10 cellular contexts compared by ENCODE assay signal in the genomic region with DNA sequence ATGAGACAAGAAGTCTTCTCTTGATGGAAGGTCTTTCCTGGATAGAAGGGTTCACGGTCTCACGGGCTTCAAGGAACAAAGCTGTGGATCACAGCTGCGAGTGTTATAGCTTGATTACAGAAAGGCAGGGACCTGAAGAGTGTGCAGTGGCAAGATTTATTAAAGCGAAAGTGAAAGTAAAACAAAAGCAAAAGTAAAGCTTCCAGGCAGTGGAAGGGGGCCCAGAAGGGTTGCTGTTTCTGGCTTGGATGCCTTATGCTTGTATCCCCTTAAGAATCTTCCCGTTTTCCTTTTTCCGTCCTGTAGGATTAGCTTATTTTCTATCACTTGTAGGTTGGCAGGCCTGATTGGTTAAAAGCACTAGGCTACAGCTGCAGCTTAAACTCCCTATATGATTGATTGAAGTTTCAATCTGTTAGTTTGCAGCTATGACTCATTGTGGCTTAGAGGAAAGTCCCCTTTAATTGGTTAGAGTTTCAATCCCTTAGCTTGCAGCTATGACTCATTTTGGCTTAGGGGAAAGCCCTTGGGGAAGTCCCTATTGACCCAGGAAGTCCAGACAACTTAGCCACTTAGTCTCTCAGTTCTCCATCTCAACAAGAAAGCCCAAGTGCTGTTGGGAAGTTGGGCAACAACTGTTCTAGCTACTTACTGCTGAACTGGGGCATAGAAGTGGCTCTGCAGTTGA.
DNase-seq lines count a peak whose midpoint lies in the region; ATAC-seq, FAIRE-seq and TF ChIP-seq lines count a peak whose summit lies in the region.
"Had no signal": no experiment of that assay in that cellular context is flagged by ENCODE, and none has a peak within 500 bp of the region (broad histone marks: within the 10 kb centered on the region; RNA-seq: fewer than 3 reads in every experiment).

No MANE protein-coding gene starts in this region.

- no peaks in the 10 kb centered on the region for H3K9me3 ChIP-seq in A549

- H3K4me3 Mint-ChIP-seq in effector memory CD8-positive, alpha-beta T cell, result peak overlapping the region; percentile 56 to 76

- TF ChIP-seq POLR2A in A549 (IDR thresholded peaks at IDR 0.05; ENCODE audit: low read length), result no peak

- CTCF ChIA-PET in A549 (lab: Yijun Ruan, JAX), result no interaction called here

- no peak for TF ChIP-seq CTCF in A549 (IDR thresholded peaks at IDR 0.05)

- no peaks in the 10 kb centered on the region for H3K4me1 ChIP-seq in A549

- peaks cover 16 to 45% of the 10 kb centered on the region in 2 donors for H3K4me1 Mint-ChIP-seq in effector memory CD8-positive, alpha-beta T cell (ENCODE audit: low read depth in 2 of 2)

- POLR2A ChIA-PET in A549 (lab: Yijun Ruan, JAX), result no interaction called here

- peak overlapping the region; percentile 96 to 98 for H3K27ac Mint-ChIP-seq in effector memory CD8-positive, alpha-beta T cell

- H3K4me3 ChIP-seq in A549, result no peak overlapping the region

- peaks cover 17% of the 10 kb centered on the region for H3K36me3 Mint-ChIP-seq in effector memory CD8-positive, alpha-beta T cell (ENCODE audit: insufficient read depth)

- no peaks in the 10 kb centered on the region for H3K27me3 Mint-ChIP-seq in effector memory CD8-positive, alpha-beta T cell

- H3K9me3 Mint-ChIP-seq in effector memory CD8-positive, alpha-beta T cell, result peaks cover 0 to 4% of the 10 kb centered on the region in 2 donors

- no peak for TF ChIP-seq EP300 in A549 (IDR thresholded peaks at IDR 0.05)

- ATAC-seq in A549 (no peak), GM21423 (IDR thresholded peaks at IDR 0.05; ENCODE audit: unreplicated experiment) (peak; percentile 71), HG03135 (IDR thresholded peaks at IDR 0.05; ENCODE audit: unreplicated experiment) (no peak)
- ATAC-seq in effector memory CD8-positive, alpha-beta T cell (replicated peaks), result peak; percentile 77

- H3K27ac ChIP-seq in A549, result no peak overlapping the region

- FAIRE-seq in A549 (lab: Jason Lieb, UNC), result no peak

- TF ChIP-seq RAD21 in A549 (conservative IDR thresholded peaks at IDR 0.05 in 1 of 2, IDR thresholded peaks at IDR 0.05 in 1 of 2), result no peak

- WGBS in A549 (ENCODE audit: missing lambda C conversion rate), result 14% methylated on average over 3 of the region's 6 CpGs

- DNase-seq in A549 (ENCODE audit: low read depth in 1 of 2, low spot score in 1 of 2) (peak in 1 of 2 experiments; percentile 63), MV-4-11 (lab: John Stamatoyannopoulos, UW) (peak; percentile 98), UCSD-AML1 (lab: John Stamatoyannopoulos, UW; ENCODE audit: unreplicated experiment) (no peak), NCI-H2081 (lab: John Stamatoyannopoulos, UW) (no peak), NCI-H82 treated with DMSO at 0.1 percent for 48 hours (lab: John Stamatoyannopoulos, UW; ENCODE audit: unreplicated experiment) (no peak)
- peak; percentile 36 to 57 (median 43) for DNase-seq in effector memory CD8-positive, alpha-beta T cell
- DNase-seq: DMS53, IMR-90 had no signal

- H3K4me2 ChIP-seq in A549, result peak overlapping the region; percentile 26; the same call in 2 of the 3 replicates

TF ChIP-seq in A549, 52 proteins besides CTCF, POLR2A, EP300 and RAD21:
- no peak for TF ChIP-seq FOSL2 (IDR thresholded peaks at IDR 0.05)
- TF ChIP-seq FOSL2 (CRISPR knock-in tag; IDR thresholded peaks at IDR 0.05), result peak; percentile 64
- no peak for TF ChIP-seq EHF (CRISPR knock-in tag; IDR thresholded peaks at IDR 0.05)

Comparison
In these comparisons a context has a peak if more than half of its experiments do, and no peak if none do; other contexts are left out.
1. ATAC-seq: peak in GM21423 (single experiment) and effector memory CD8-positive, alpha-beta T cell (single experiment); none in A549 (0 of 2) and HG03135 (single experiment).
2. DNase-seq: peak in MV-4-11 (single experiment) and effector memory CD8-positive, alpha-beta T cell (3 of 3); none in UCSD-AML1 (single experiment), NCI-H2081 (0 of 2) and NCI-H82 treated with DMSO at 0.1 percent for 48 hours (single experiment).